ENCODE assay signal across 1 cellular context in genomic region chr13:19601749-19602725, GRCh38.
TF ChIP-seq lines count a peak whose summit lies in the region.

No MANE protein-coding gene starts in this region.

TF ChIP-seq in HEK293, 187 proteins besides CTCF, POLR2A, EP300 and RAD21 (continued from another document):
- TF ChIP-seq ZNF280D (tag by site-specific recombination; IDR thresholded peaks at IDR 0.05) (no peak), ZNF169 (tag by site-specific recombination; IDR thresholded peaks at IDR 0.05) (no peak), ZBTB17 (tag by site-specific recombination; IDR thresholded peaks at IDR 0.05) (no peak), ZNF623 (tag by site-specific recombination; IDR thresholded peaks at IDR 0.05) (no peak), IKZF3 (tag by site-specific recombination; IDR thresholded peaks at IDR 0.05) (0 out of 2 replicates have a peak, but pooled peaks have one; percentile 27), ZFP41 (tag by site-specific recombination; IDR thresholded peaks at IDR 0.05; ENCODE audit: borderline replicate concordance) (no peak), ZNF366 (tag by site-specific recombination; conservative IDR thresholded peaks at IDR 0.05) (no peak), PRDM2 (tag by site-specific recombination; IDR thresholded peaks at IDR 0.05; ENCODE audit: borderline replicate concordance) (no peak), PBX3 (CRISPR knock-in tag; IDR thresholded peaks at IDR 0.05) (no peak), ZNF701 (tag by site-specific recombination; IDR thresholded peaks at IDR 0.05) (no peak), ZBTB20 (tag by site-specific recombination; IDR thresholded peaks at IDR 0.05) (peak; percentile 73), ZXDB (tag by site-specific recombination; IDR thresholded peaks at IDR 0.05) (no peak), ZNF292 (tag by site-specific recombination; IDR thresholded peaks at IDR 0.05; ENCODE audit: borderline replicate concordance, low read depth) (no peak), ZNF639 (tag by site-specific recombination; IDR thresholded peaks at IDR 0.05) (no peak), ZNF121 (tag by site-specific recombination; IDR thresholded peaks at IDR 0.05) (no peak), ZNF785 (tag by site-specific recombination; IDR thresholded peaks at IDR 0.05) (no peak), ZNF248 (tag by site-specific recombination; IDR thresholded peaks at IDR 0.05) (no peak), ZNF48 (tag by site-specific recombination; IDR thresholded peaks at IDR 0.05) (no peak), ZNF341 (tag by site-specific recombination; IDR thresholded peaks at IDR 0.05; ENCODE audit: low read depth) (0 out of 2 replicates have a peak, but pooled peaks have one; percentile 14), ZNF391 (tag by site-specific recombination; IDR thresholded peaks at IDR 0.05; ENCODE audit: borderline replicate concordance, low read depth) (no peak), WT1 (tag by site-specific recombination; IDR thresholded peaks at IDR 0.05) (no peak), PRDM10 (tag by site-specific recombination; IDR thresholded peaks at IDR 0.05) (no peak), ZNF777 (tag by site-specific recombination; IDR thresholded peaks at IDR 0.05; ENCODE audit: borderline replicate concordance) (no peak), ZNF416 (tag by site-specific recombination; IDR thresholded peaks at IDR 0.05) (no peak), ZNF692 (tag by site-specific recombination; IDR thresholded peaks at IDR 0.05) (peak; percentile 39; the same call in 1 of the 2 replicates), ZEB2 (tag by site-specific recombination; IDR thresholded peaks at IDR 0.05) (no peak), ZNF600 (tag by site-specific recombination; IDR thresholded peaks at IDR 0.05) (no peak), ZFHX2 (tag by site-specific recombination; conservative IDR thresholded peaks at IDR 0.05) (peak; percentile 51), ZNF704 (tag by site-specific recombination; IDR thresholded peaks at IDR 0.05) (no peak), BCL6B (tag by site-specific recombination; IDR thresholded peaks at IDR 0.05) (no peak), ZNF184 (tag by site-specific recombination; IDR thresholded peaks at IDR 0.05) (no peak), EGR2 (tag by site-specific recombination; IDR thresholded peaks at IDR 0.05; ENCODE audit: low read depth) (peak; percentile 20; the same call in 1 of the 2 replicates), ZNF626 (tag by site-specific recombination; IDR thresholded peaks at IDR 0.05) (no peak), ZNF112 (tag by site-specific recombination; IDR thresholded peaks at IDR 0.05) (no peak), ZNF510 (tag by site-specific recombination; IDR thresholded peaks at IDR 0.05; ENCODE audit: insufficient replicate concordance) (no peak)
